ENCODE assay signal across 18 cellular contexts in the genomic region with DNA sequence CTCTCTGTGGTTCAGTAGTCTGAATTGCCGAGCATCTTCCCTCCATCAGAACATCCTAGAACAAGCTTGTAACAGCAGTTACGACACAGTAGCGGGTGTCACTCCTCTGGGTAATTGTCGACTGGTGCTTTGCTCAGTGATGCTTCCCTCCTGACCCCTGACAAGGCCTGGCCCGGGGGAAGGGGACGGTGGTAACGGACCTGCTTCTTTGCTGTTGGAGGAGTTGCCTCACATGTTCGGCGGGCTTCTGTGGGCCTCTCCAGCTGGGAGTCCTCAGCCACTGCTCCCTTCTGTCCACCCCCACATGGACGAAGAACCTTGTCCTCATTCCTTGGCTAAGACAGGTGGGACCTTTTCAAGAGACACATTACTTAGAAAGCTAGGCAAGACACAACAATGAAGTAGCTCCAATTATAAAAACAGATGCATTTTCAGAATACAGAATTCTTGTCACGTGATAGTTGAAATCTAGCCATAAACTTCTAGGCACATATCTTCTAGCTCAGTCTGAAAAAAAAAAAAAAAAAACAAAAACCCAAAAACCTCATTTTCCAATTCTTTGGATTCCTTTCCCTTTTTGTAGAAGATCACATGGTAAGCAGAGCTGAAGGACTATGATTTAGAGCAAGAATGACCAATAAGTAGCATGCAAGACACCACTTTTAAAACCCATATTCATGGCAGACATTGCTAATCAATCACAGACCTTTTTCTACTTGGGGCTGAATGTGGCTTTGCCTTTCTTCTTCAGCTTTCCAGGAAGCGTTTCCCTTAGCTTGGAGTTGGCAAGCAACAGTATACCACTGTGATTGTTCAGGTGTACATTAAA. TPM values are rescaled to one million over a fixed set of nuclear protein-coding genes. Genes with fewer than 3 reads are reported as not detected.
DNase-seq lines count a peak whose midpoint lies in the region; ATAC-seq and TF ChIP-seq lines count a peak whose summit lies in the region.
"Had no signal": no experiment of that assay in that cellular context is flagged by ENCODE, and none has a peak within 500 bp of the region (broad histone marks: within the 10 kb centered on the region; RNA-seq: fewer than 3 reads in every experiment).

No MANE protein-coding gene starts in this region.

- no peak for TF ChIP-seq POLR2A in upper lobe of left lung (IDR thresholded peaks at IDR 0.05)

- no peak for DNase-seq in WTC11 (ENCODE audit: low spot score)
- peak; percentile 57 for DNase-seq in foreskin melanocyte
- DNase-seq in upper lobe of left lung: peak in 1 of 2 donors; percentile 44
- DNase-seq in activated T-cell treated with anti-CD3 and anti-CD28 coated beads, Interleukin-2, amount 50 U/mL, for 24 hours: no peak
- DNase-seq in RPMI8226: no peak
- DNase-seq: activated naive CD8-positive, alpha-beta T cell treated with anti-CD3 and anti-CD28 coated beads, Interleukin-2, amount 50 U/mL, for 24 hours; effector memory CD4-positive, alpha-beta T cell; Kasumi-1; NCI-H1417 treated with DMSO at 0.1 percent for 48 hours; NCI-H345; stimulated activated CD4-positive, alpha-beta T cell treated with anti-CD3 and anti-CD28 coated beads, Interleukin-12 subunit alpha, Interleukin-12 subunit beta, amount 100 ng/mL, for 4 hours; stimulated activated naive CD8-positive, alpha-beta T cell treated with anti-CD3 and anti-CD28 coated beads, Interleukin-15, Interleukin-2, amounts not matched to agents 100 U/mL and 50 U/mL, for 24 hours had no signal

- no peak for ATAC-seq in WTC11
- ATAC-seq in upper lobe of left lung (ENCODE audit: low FRiP score in 2 of 2): peak; percentile 23 to 44
- ATAC-seq in HG03521 (IDR thresholded peaks at IDR 0.05; ENCODE audit: unreplicated experiment): no peak
- ATAC-seq: activated naive CD8-positive, alpha-beta T cell treated with anti-CD3 and anti-CD28 coated beads, Interleukin-2, amount 50 U/mL, for 24 hours; stimulated activated naive CD8-positive, alpha-beta T cell treated with anti-CD3 and anti-CD28 coated beads, Interleukin-15, Interleukin-2, amounts not matched to agents 100 U/mL and 50 U/mL, for 24 hours had no signal

- no peaks in the 10 kb centered on the region for H3K9me3 Mint-ChIP-seq in WTC11
- no peaks in the 10 kb centered on the region for H3K9me3 Mint-ChIP-seq in activated T-cell treated with anti-CD3 and anti-CD28 coated beads, Interleukin-2, amount 50 U/mL, for 24 hours
- H3K9me3 Mint-ChIP-seq: activated naive CD8-positive, alpha-beta T cell treated with anti-CD3 and anti-CD28 coated beads, Interleukin-2, amount 50 U/mL, for 24 hours; central memory CD8-positive, alpha-beta T cell had no signal

- H3K36me3 ChIP-seq in muscle layer of colon (ENCODE audit: insufficient read depth, low read length) (peaks cover 29% of the 10 kb centered on the region), upper lobe of left lung (no peaks in the 10 kb centered on the region)
- H3K36me3 ChIP-seq: BE2C, SJSA1 had no signal

- H3K27me3 Mint-ChIP-seq in WTC11 (ENCODE audit: low read depth): no peaks in the 10 kb centered on the region
- H3K27me3 Mint-ChIP-seq in activated T-cell treated with anti-CD3 and anti-CD28 coated beads, Interleukin-2, amount 50 U/mL, for 24 hours: peaks cover 58% of the 10 kb centered on the region

- no peak overlapping the region for H3K9ac ChIP-seq in muscle layer of colon (ENCODE audit: low read length)
- H3K9ac ChIP-seq: parathyroid adenoma had no signal

- no peaks in the 10 kb centered on the region for H3K9me3 ChIP-seq in muscle layer of colon (ENCODE audit: low read length)
- no peaks in the 10 kb centered on the region for H3K9me3 ChIP-seq in upper lobe of left lung
- H3K9me3 ChIP-seq: BE2C, SJSA1 had no signal

- H3K4me3 Mint-ChIP-seq in WTC11: no peak overlapping the region
- no peak overlapping the region for H3K4me3 Mint-ChIP-seq in activated T-cell treated with anti-CD3 and anti-CD28 coated beads, Interleukin-2, amount 50 U/mL, for 24 hours
- H3K4me3 Mint-ChIP-seq: activated naive CD8-positive, alpha-beta T cell treated with anti-CD3 and anti-CD28 coated beads, Interleukin-2, amount 50 U/mL, for 24 hours; central memory CD8-positive, alpha-beta T cell had no signal

- TF ChIP-seq EP300 in upper lobe of left lung (IDR thresholded peaks at IDR 0.05): peak in 1 of 4 donors; percentile 5

- peaks cover 9% of the 10 kb centered on the region for H3K4me1 Mint-ChIP-seq in WTC11
- no peaks in the 10 kb centered on the region for H3K4me1 Mint-ChIP-seq in activated T-cell treated with anti-CD3 and anti-CD28 coated beads, Interleukin-2, amount 50 U/mL, for 24 hours (ENCODE audit: low read depth)
- H3K4me1 Mint-ChIP-seq: activated naive CD8-positive, alpha-beta T cell treated with anti-CD3 and anti-CD28 coated beads, Interleukin-2, amount 50 U/mL, for 24 hours had no signal

- POLR2A ChIA-PET in WTC11 (lab: Charles Lee): interaction anchor here (0.6 to 0.7 kb wide), 2 partner anchors 31 to 422 kb away, joined by 3 to 4 read pairs; no protein-coding TSS in a partner anchor

- CTCF ChIA-PET in WTC11 (lab: Charles Lee): interaction anchor here (0.6 to 1.9 kb wide), 3 partner anchors 25 to 45 kb away, joined by 4 to 10 read pairs (median 5); no protein-coding TSS in a partner anchor

- no peak for TF ChIP-seq CTCF in WTC11 (IDR thresholded peaks at IDR 0.05)
- no peak for TF ChIP-seq CTCF in upper lobe of left lung (IDR thresholded peaks at IDR 0.05)

- H3K27me3 ChIP-seq in muscle layer of colon (ENCODE audit: control insufficient read depth in 1 of 2, insufficient read depth in 2 of 2, low read length in 2 of 2) (no peaks in the 10 kb centered on the region), upper lobe of left lung (no peaks in the 10 kb centered on the region)
- H3K27me3 ChIP-seq: BE2C had no signal

- peak overlapping the region; percentile 37 for H3K27ac ChIP-seq in muscle layer of colon (ENCODE audit: low read depth, low read length)
- H3K27ac ChIP-seq in upper lobe of left lung: peak overlapping the region in 3 of 4 donors; percentile 2 to 75 (median 54)
- H3K27ac ChIP-seq: parathyroid adenoma, SJSA1 had no signal

- H3K4me3 ChIP-seq in muscle layer of colon (ENCODE audit: low read depth in 1 of 2, low read length in 2 of 2) (no peak overlapping the region), upper lobe of left lung (no peak overlapping the region)
- H3K4me3 ChIP-seq: SJSA1 had no signal

- peak overlapping the region; percentile 51; the same call in 1 of the 2 replicates for H3K27ac Mint-ChIP-seq in WTC11
- no peak overlapping the region for H3K27ac Mint-ChIP-seq in activated T-cell treated with anti-CD3 and anti-CD28 coated beads, Interleukin-2, amount 50 U/mL, for 24 hours
- H3K27ac Mint-ChIP-seq: activated naive CD8-positive, alpha-beta T cell treated with anti-CD3 and anti-CD28 coated beads, Interleukin-2, amount 50 U/mL, for 24 hours had no signal

- 80% methylated on average over 8 to 12 of the region's 12 CpGs for WGBS in upper lobe of left lung, 2 donors

- H3K36me3 Mint-ChIP-seq in WTC11: no peaks in the 10 kb centered on the region
- H3K36me3 Mint-ChIP-seq in activated T-cell treated with anti-CD3 and anti-CD28 coated beads, Interleukin-2, amount 50 U/mL, for 24 hours (ENCODE audit: low read depth): no peaks in the 10 kb centered on the region

- H3K4me1 ChIP-seq in muscle layer of colon (ENCODE audit: insufficient read depth, low read length): peaks cover 34% of the 10 kb centered on the region
- H3K4me1 ChIP-seq in upper lobe of left lung: peaks cover 9 to 28% (median 18%) of the 10 kb centered on the region in 4 donors
- H3K4me1 ChIP-seq: parathyroid adenoma, SJSA1 had no signal

TF ChIP-seq in WTC11, 78 proteins besides CTCF, POLR2A, EP300 and RAD21 (continues in another document):
- TF ChIP-seq CBFB (CRISPR knock-in tag; IDR thresholded peaks at IDR 0.05; ENCODE audit: low read depth) (no peak), GTF2I (CRISPR knock-in tag; conservative IDR thresholded peaks at IDR 0.05) (no peak), E2F4 (CRISPR knock-in tag; IDR thresholded peaks at IDR 0.05; ENCODE audit: borderline replicate concordance, low read depth) (no peak), PREB (CRISPR knock-in tag; IDR thresholded peaks at IDR 0.05; ENCODE audit: borderline replicate concordance) (no peak)
- TF ChIP-seq, protein P1, sequence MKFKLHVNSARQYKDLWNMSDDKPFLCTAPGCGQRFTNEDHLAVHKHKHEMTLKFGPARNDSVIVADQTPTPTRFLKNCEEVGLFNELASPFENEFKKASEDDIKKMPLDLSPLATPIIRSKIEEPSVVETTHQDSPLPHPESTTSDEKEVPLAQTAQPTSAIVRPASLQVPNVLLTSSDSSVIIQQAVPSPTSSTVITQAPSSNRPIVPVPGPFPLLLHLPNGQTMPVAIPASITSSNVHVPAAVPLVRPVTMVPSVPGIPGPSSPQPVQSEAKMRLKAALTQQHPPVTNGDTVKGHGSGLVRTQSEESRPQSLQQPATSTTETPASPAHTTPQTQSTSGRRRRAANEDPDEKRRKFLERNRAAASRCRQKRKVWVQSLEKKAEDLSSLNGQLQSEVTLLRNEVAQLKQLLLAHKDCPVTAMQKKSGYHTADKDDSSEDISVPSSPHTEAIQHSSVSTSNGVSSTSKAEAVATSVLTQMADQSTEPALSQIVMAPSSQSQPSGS (CRISPR knock-in tag; IDR thresholded peaks at IDR 0.05; ENCODE audit: borderline replicate concordance, low read depth): no peak

RNA-seq across cellular contexts. Expression of gene HMCN2, which starts 25.0 kb away (rescaled TPM):
- total RNA-seq in WTC11 (2021) (5.6 to 12.4 TPM (median 10.8 TPM) in 3 replicates), upper lobe of left lung (1 to 10 TPM in 5 of 6 donors, under 1 TPM in 1; 0.76 to 7.3 (median 1.5) TPM)

Comparison
In these comparisons a context has a peak if more than half of its experiments do, and no peak if none do; other contexts are left out.
1. ATAC-seq: peak in upper lobe of left lung (2 of 2); none in WTC11 (single experiment) and HG03521 (single experiment).